1 cellular context compared by ENCODE assay signal in the genomic region with DNA sequence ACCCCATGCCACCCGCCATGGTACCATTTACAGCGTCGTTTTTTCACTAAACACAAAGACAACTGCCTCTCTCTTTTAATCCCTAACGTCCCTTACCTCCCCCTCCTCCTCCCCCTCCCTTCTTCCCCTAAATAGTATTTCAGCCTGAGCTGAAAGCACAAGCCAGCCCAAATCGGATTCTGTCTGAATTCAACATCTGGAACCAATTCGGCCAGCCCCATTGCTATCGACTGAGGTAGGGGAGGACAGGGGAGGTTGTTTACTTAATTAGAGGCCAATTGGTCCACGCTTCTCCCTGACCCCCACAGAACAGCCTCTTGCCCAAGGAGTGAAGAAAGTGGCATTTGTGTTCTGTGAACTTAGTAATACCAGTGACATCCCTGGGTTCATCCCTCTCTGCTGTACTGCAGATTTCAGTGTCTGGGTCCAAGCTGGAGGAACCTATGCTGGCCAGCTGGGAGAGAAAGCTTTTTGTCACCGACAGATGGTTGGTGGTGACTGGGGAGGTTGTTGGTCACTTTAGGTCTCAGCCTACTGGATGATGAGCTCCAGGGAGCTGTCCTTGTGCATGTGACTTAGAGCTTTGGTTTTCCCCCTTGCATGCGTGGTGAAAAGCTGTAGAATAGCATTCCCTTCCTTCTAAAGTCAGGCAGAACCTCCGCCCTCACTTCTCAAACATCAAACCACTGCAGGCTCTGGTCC.
TF ChIP-seq lines count a peak whose summit lies in the region.

No MANE protein-coding gene starts in this region.

TF ChIP-seq in SK-N-SH, 30 proteins besides CTCF, POLR2A, EP300 and RAD21 (continued from another document):
- TF ChIP-seq, protein P1, sequence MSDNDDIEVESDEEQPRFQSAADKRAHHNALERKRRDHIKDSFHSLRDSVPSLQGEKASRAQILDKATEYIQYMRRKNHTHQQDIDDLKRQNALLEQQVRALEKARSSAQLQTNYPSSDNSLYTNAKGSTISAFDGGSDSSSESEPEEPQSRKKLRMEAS (IDR thresholded peaks at IDR 0.05; ENCODE audit: low read depth), result no peak
- TF ChIP-seq SMC3 (IDR thresholded peaks at IDR 0.05; ENCODE audit: low read depth, low read length) (no peak), FOXM1 (IDR thresholded peaks at IDR 0.05; ENCODE audit: low read depth) (no peak), EZH2phosphoT487 (IDR thresholded peaks at IDR 0.05; ENCODE audit: borderline replicate concordance, low read depth) (no peak), RXRA (IDR thresholded peaks at IDR 0.05; ENCODE audit: borderline replicate concordance, low read depth) (no peak), ZBTB33 (IDR thresholded peaks at IDR 0.05; ENCODE audit: borderline replicate concordance, low read depth) (no peak), PBX3 (IDR thresholded peaks at IDR 0.05) (no peak), TCF12 (IDR thresholded peaks at IDR 0.05) (no peak; the same call in 1 of the 2 replicates), GABPA (IDR thresholded peaks at IDR 0.05; ENCODE audit: low read depth) (no peak), YY1 (IDR thresholded peaks at IDR 0.05; ENCODE audit: low read depth) (no peak), POLR2AphosphoS5 (IDR thresholded peaks at IDR 0.05; ENCODE audit: low read depth, low read length) (no peak), RFX5 (IDR thresholded peaks at IDR 0.05; ENCODE audit: low read length) (no peak), USF2 (IDR thresholded peaks at IDR 0.05; ENCODE audit: borderline replicate concordance, low read depth, low read length) (no peak), TAF1 (IDR thresholded peaks at IDR 0.05; ENCODE audit: borderline replicate concordance, low read depth, low read length) (no peak), FOSL2 (IDR thresholded peaks at IDR 0.05; ENCODE audit: borderline replicate concordance, low read depth) (no peak)
TF ChIP-seq in SK-N-SH: peak in this region for 2.
